ENCODE assay signal across 22 cellular contexts in genomic region chr7:100590077-100590737, GRCh38. TPM values are rescaled to one million over a fixed set of nuclear protein-coding genes. Genes with fewer than 3 reads are reported as not detected.
DNase-seq lines count a peak whose midpoint lies in the region; ATAC-seq and TF ChIP-seq lines count a peak whose summit lies in the region.
"Had no signal": no experiment of that assay in that cellular context is flagged by ENCODE, and none has a peak within 500 bp of the region (broad histone marks: within the 10 kb centered on the region; RNA-seq: fewer than 3 reads in every experiment).

No MANE protein-coding gene starts in this region.

- peak overlapping the region; percentile 17 for H3K27ac Mint-ChIP-seq in activated naive CD4-positive, alpha-beta T cell treated with anti-CD3 and anti-CD28 coated beads, Interleukin-2, amount 50 U/mL, for 24 hours
- H3K27ac Mint-ChIP-seq: activated CD4-positive, alpha-beta T cell treated with anti-CD3 and anti-CD28 coated beads, Interleukin-2, amount 10 ng/mL, durations not matched to agents 24 days and 14 days; activated naive CD8-positive, alpha-beta T cell had no signal

- no peaks in the 10 kb centered on the region for H3K27me3 Mint-ChIP-seq in activated naive CD4-positive, alpha-beta T cell treated with anti-CD3 and anti-CD28 coated beads, Interleukin-2, amount 50 U/mL, for 24 hours

- H3K4me1 Mint-ChIP-seq in activated naive CD4-positive, alpha-beta T cell treated with anti-CD3 and anti-CD28 coated beads, Interleukin-2, amount 50 U/mL, for 24 hours, result peaks cover 13% of the 10 kb centered on the region

- TF ChIP-seq CTCF in fibroblast of lung (conservative IDR thresholded peaks at IDR 0.05 in 1 of 2, IDR thresholded peaks at IDR 0.05 in 1 of 2; ENCODE audit: low read depth in 1 of 2, low read length in 2 of 2) (no peak), mucosa of descending colon (IDR thresholded peaks at IDR 0.05) (no peak), upper lobe of right lung (IDR thresholded peaks at IDR 0.05) (no peak)

- H3K36me3 ChIP-seq in fibroblast of lung (ENCODE audit: control insufficient read depth, insufficient read depth, low read length), result no peaks in the 10 kb centered on the region
- H3K36me3 ChIP-seq in mucosa of descending colon (ENCODE audit: low read depth), result peaks cover 8% of the 10 kb centered on the region
- H3K36me3 ChIP-seq in upper lobe of right lung, result no peaks in the 10 kb centered on the region
- H3K36me3 ChIP-seq: prostate gland, suprapubic skin had no signal

- H4K20me1 ChIP-seq in fibroblast of lung (ENCODE audit: control insufficient read depth, extremely low read depth, insufficient read depth, low read length), result no peaks in the 10 kb centered on the region

- no peak for DNase-seq in activated naive CD4-positive, alpha-beta T cell (lab: John Stamatoyannopoulos, UW)
- no peak for DNase-seq in fibroblast of lung (ENCODE audit: low read depth in 2 of 2)
- DNase-seq in mucosa of descending colon, result peak in 2 of 3 donors; percentile 18 to 39
- peak; percentile 52 for DNase-seq in upper lobe of right lung
- no peak for DNase-seq in posterior vena cava (ENCODE audit: low spot score)
- no peak for DNase-seq in UCSD-AML1 (lab: John Stamatoyannopoulos, UW; ENCODE audit: unreplicated experiment)
- DNase-seq in NCI-H510A (lab: John Stamatoyannopoulos, UW), result no peak
- DNase-seq: activated CD4-positive, alpha-beta T cell treated with anti-CD3 and anti-CD28 coated beads, Interleukin-2, amount 10 ng/mL, durations not matched to agents 24 days and 14 days; C1 segment of cervical spinal cord; islet precursor cell; NCI-H1048; NCI-H2227 treated with DMSO at 0.1 percent for 48 hours; NK-92 treated with Interleukin-12 subunit alpha and Interleukin-12 subunit beta, amount 100 ng/mL, for 24 hours; SHP77 treated with DMSO at 0.1 percent for 48 hours; stimulated activated CD4-positive, alpha-beta T cell treated with anti-CD3 and anti-CD28 coated beads, Interleukin-1b, Interleukin-23, amount 100 ng/mL, for 48 hours had no signal

- intact Hi-C loops in mucosa of descending colon (cut with DNase I, micrococcal nuclease) (no loop called here), upper lobe of right lung (cut with DNase I) (no loop called here), posterior vena cava (cut with DNase I) (no loop called here)

- no peak overlapping the region for H3K9ac ChIP-seq in fibroblast of lung (ENCODE audit: insufficient read depth, low read length)

- no peaks in the 10 kb centered on the region for H3K36me3 Mint-ChIP-seq in activated naive CD4-positive, alpha-beta T cell treated with anti-CD3 and anti-CD28 coated beads, Interleukin-2, amount 50 U/mL, for 24 hours
- H3K36me3 Mint-ChIP-seq: activated naive CD8-positive, alpha-beta T cell; IgD-negative memory B cell had no signal

- peak overlapping the region; percentile 38 for H3K4me2 ChIP-seq in fibroblast of lung (ENCODE audit: extremely low read depth, insufficient read depth, low read length)

- H3K27ac ChIP-seq in fibroblast of lung (ENCODE audit: insufficient read depth, low read length) (no peak overlapping the region), upper lobe of right lung (no peak overlapping the region)
- H3K27ac ChIP-seq: 22Rv1, suprapubic skin had no signal

- H3K9me3 ChIP-seq in fibroblast of lung (ENCODE audit: control insufficient read depth, insufficient read depth, low read depth, low read length) (no peaks in the 10 kb centered on the region), mucosa of descending colon (no peaks in the 10 kb centered on the region), upper lobe of right lung (no peaks in the 10 kb centered on the region)
- H3K9me3 ChIP-seq: prostate gland, suprapubic skin had no signal

- no peaks in the 10 kb centered on the region for H3K9me3 Mint-ChIP-seq in activated naive CD4-positive, alpha-beta T cell treated with anti-CD3 and anti-CD28 coated beads, Interleukin-2, amount 50 U/mL, for 24 hours
- H3K9me3 Mint-ChIP-seq: activated CD4-positive, alpha-beta T cell treated with anti-CD3 and anti-CD28 coated beads, Interleukin-2, amount 10 ng/mL, durations not matched to agents 24 days and 14 days; central memory CD8-positive, alpha-beta T cell; IgD-negative memory B cell had no signal

- H3K27me3 ChIP-seq in fibroblast of lung (ENCODE audit: control insufficient read depth, insufficient read depth, low read length) (no peaks in the 10 kb centered on the region), upper lobe of right lung (no peaks in the 10 kb centered on the region)
- H3K27me3 ChIP-seq: suprapubic skin had no signal

- ATAC-seq in mucosa of descending colon, result no peak
- no peak for ATAC-seq in upper lobe of right lung

- peak overlapping the region in 1 of 4 experiments; percentile 27 for H3K4me3 ChIP-seq in fibroblast of lung (replicated peaks in 1 of 4; ENCODE audit: control extremely low read depth in 1 of 4, insufficient read depth in 1 of 4, low read depth in 3 of 4, low read length in 4 of 4)
- no peak overlapping the region for H3K4me3 ChIP-seq in mucosa of descending colon
- H3K4me3 ChIP-seq in upper lobe of right lung, result no peak overlapping the region
- H3K4me3 ChIP-seq: prostate gland, suprapubic skin had no signal

- peaks cover 4% of the 10 kb centered on the region for H3K79me2 ChIP-seq in fibroblast of lung (ENCODE audit: control insufficient read depth, insufficient read depth, low read length)

- peak overlapping the region; percentile 62 for H2AFZ ChIP-seq in fibroblast of lung (ENCODE audit: low read length)

- no peak overlapping the region for H3K4me3 Mint-ChIP-seq in activated naive CD4-positive, alpha-beta T cell treated with anti-CD3 and anti-CD28 coated beads, Interleukin-2, amount 50 U/mL, for 24 hours
- H3K4me3 Mint-ChIP-seq: activated CD4-positive, alpha-beta T cell treated with anti-CD3 and anti-CD28 coated beads, Interleukin-2, amount 10 ng/mL, durations not matched to agents 24 days and 14 days; activated naive CD8-positive, alpha-beta T cell; central memory CD8-positive, alpha-beta T cell; IgD-negative memory B cell had no signal

- H3K4me1 ChIP-seq in fibroblast of lung (ENCODE audit: control insufficient read depth, extremely low read depth, insufficient read depth, low read length) (peaks cover 9% of the 10 kb centered on the region), mucosa of descending colon (ENCODE audit: low read depth) (peaks cover 4% of the 10 kb centered on the region), upper lobe of right lung (peaks cover 5% of the 10 kb centered on the region)
- H3K4me1 ChIP-seq: prostate gland had no signal

RNA-seq across cellular contexts. Expression of gene FBXO24, which starts 4.1 kb away (rescaled TPM):
- total RNA-seq in fibroblast of lung, result 0.33 and 0.51 TPM in 2 replicates
- polyA plus RNA-seq in fibroblast of lung, result 0.23 and 0.32 TPM in 2 replicates
- polyA plus RNA-seq in fibroblast of lung (2012), result 0.27 and 0.33 TPM in 2 replicates
- 1.1 TPM in 1 of 2 replicates, not detected in the other for polyA minus RNA-seq in fibroblast of lung (ENCODE audit: low replicate concordance)
- 1 to 10 TPM in 1 of 3 donors, under 1 TPM in 2; 0.48 to 1.1 (median 0.66) TPM for total RNA-seq in mucosa of descending colon
- 1.4 TPM for total RNA-seq in upper lobe of right lung
- under 1 TPM; 0.14 to 0.51 TPM for total RNA-seq in posterior vena cava

RNA-seq across cellular contexts. Expression of gene LRCH4, which starts 4.3 kb away (rescaled TPM):
- total RNA-seq in fibroblast of lung (5.6 and 7.3 TPM in 2 replicates), mucosa of descending colon (10 to 100 TPM; 57.2 to 71.0 (median 63.9) TPM), upper lobe of right lung (88.0 TPM), posterior vena cava (10 to 100 TPM; 28.5 to 30.7 TPM)
- 9.6 and 11.6 TPM in 2 replicates for polyA plus RNA-seq in fibroblast of lung
- polyA plus RNA-seq in fibroblast of lung (2012), result 19.6 and 20.6 TPM in 2 replicates
- 13.6 and 15.3 TPM in 2 replicates for polyA minus RNA-seq in fibroblast of lung (ENCODE audit: low replicate concordance)

RNA-seq across cellular contexts. Expression of gene PCOLCE, which starts 12.0 kb away (rescaled TPM):
- total RNA-seq in fibroblast of lung (116 and 128 TPM in 2 replicates), mucosa of descending colon (10 to 100 TPM in 2 of 3 donors, 1 to 10 TPM in 1; 6.1 to 47.9 (median 18.9) TPM), upper lobe of right lung (57.2 TPM), posterior vena cava (100 to 1,000 TPM in 1 of 2 donors, 10 to 100 TPM in 1; 79.5 to 230 TPM)
- polyA plus RNA-seq in fibroblast of lung, result 176 and 211 TPM in 2 replicates
- polyA plus RNA-seq in fibroblast of lung (2012), result 521 and 677 TPM in 2 replicates
- polyA minus RNA-seq in fibroblast of lung (ENCODE audit: low replicate concordance), result 250 and 558 TPM in 2 replicates

RNA-seq across cellular contexts. Expression of gene SAP25, which starts 16.5 kb away (rescaled TPM):
- not detected in 2 replicates for total RNA-seq in fibroblast of lung
- 0.22 TPM in 1 of 2 replicates, not detected in the other for polyA plus RNA-seq in fibroblast of lung
- 0.21 TPM in 1 of 2 replicates, not detected in the other for polyA plus RNA-seq in fibroblast of lung (2012)
- not detected in 2 replicates for polyA minus RNA-seq in fibroblast of lung (ENCODE audit: low replicate concordance)
- total RNA-seq in mucosa of descending colon, result 1 to 10 TPM; 2.8 to 4.3 (median 3.5) TPM
- total RNA-seq in upper lobe of right lung, result 6.4 TPM
- 1 to 10 TPM; 2.8 to 5.0 TPM for total RNA-seq in posterior vena cava

RNA-seq across cellular contexts. Expression of gene MOSPD3, which starts 22.1 kb away (rescaled TPM):
- 3.9 and 5.9 TPM in 2 replicates for total RNA-seq in fibroblast of lung
- polyA plus RNA-seq in fibroblast of lung, result 12.8 and 13.8 TPM in 2 replicates
- polyA plus RNA-seq in fibroblast of lung (2012), result 21.3 and 22.2 TPM in 2 replicates
- 22.3 and 32.0 TPM in 2 replicates for polyA minus RNA-seq in fibroblast of lung (ENCODE audit: low replicate concordance)
- total RNA-seq in mucosa of descending colon, result 10 to 100 TPM; 11.9 to 17.2 (median 14.4) TPM
- 14.7 TPM for total RNA-seq in upper lobe of right lung
- total RNA-seq in posterior vena cava, result 10 to 100 TPM; 10.8 to 16.3 TPM

Comparison
In these comparisons a context has a peak if more than half of its experiments do, and no peak if none do; other contexts are left out.
1. DNase-seq: peak in mucosa of descending colon (2 of 3) and upper lobe of right lung (single experiment); none in activated naive CD4-positive, alpha-beta T cell (0 of 4), fibroblast of lung (0 of 2), posterior vena cava (single experiment), UCSD-AML1 (single experiment) and NCI-H510A (single experiment).